Comparison of ENCODE assay signal across 21 cellular contexts in the genomic region with DNA sequence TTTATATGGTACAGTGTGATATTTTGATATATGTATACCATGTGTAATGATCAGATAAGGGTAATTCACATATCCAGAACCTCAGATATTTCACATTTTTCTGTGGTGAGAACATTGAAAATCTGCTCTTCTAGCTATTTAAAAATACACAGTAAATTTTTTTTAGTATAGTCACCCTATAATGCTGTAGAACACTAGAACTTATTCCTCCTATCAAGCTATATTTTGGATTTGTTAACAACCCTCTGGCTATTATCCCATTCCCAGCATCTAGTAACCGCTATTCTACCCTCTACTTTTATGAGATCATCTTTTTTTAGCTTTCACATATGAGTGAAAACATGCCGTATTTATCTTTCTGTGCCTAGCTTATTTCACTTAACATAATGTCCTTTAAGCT.
"Had no signal": no experiment of that assay in that cellular context is flagged by ENCODE, and none has a peak within 500 bp of the region (broad histone marks: within the 10 kb centered on the region; RNA-seq: fewer than 3 reads in every experiment).

No MANE protein-coding gene starts in this region.

- H3K4me3 ChIP-seq: breast epithelium, skin epidermis, thyroid gland had no signal

- H3K4me3 Mint-ChIP-seq: activated B cell treated with CpG ODN at 0.5 μM for 24 hours; activated CD4-positive, alpha-beta T cell treated with anti-CD3 and anti-CD28 coated beads, Interleukin-2, amount 10 ng/mL, durations not matched to agents 24 days and 14 days; activated CD8-positive, alpha-beta T cell treated with anti-CD3 and anti-CD28 coated beads, Interleukin-2, amount 10 ng/mL, durations not matched to agents 7 days and 5 days; activated naive CD8-positive, alpha-beta T cell treated with anti-CD3 and anti-CD28 coated beads for 36 hours; effector memory CD8-positive, alpha-beta T cell; natural killer cell; stimulated activated naive B cell treated with anti-CD40 and anti-IgM and Interleukin-4, amounts not matched to agents 10 μg/mL and 1 μg/mL and 100 μg/mL, for 72 hours; T-helper 2 cell treated with Interferon-gamma antibody and Interleukin-4, amounts not matched to agents 5 μg/mL and 100 μg/mL, for 36 hours had no signal

- H3K4me1 ChIP-seq: breast epithelium, thyroid gland had no signal

- H3K4me1 Mint-ChIP-seq: activated B cell treated with CpG ODN at 0.5 μM for 24 hours; activated CD4-positive, alpha-beta T cell treated with anti-CD3 and anti-CD28 coated beads, Interleukin-2, amount 10 ng/mL, durations not matched to agents 24 days and 14 days; activated naive CD8-positive, alpha-beta T cell treated with anti-CD3 and anti-CD28 coated beads for 36 hours; natural killer cell; stimulated activated naive B cell treated with anti-CD40 and anti-IgM and Interleukin-4, amounts not matched to agents 10 μg/mL and 1 μg/mL and 100 μg/mL, for 72 hours had no signal

- H3K27ac ChIP-seq: breast epithelium, skin epidermis, thyroid gland had no signal

- H3K9me3 ChIP-seq: thyroid gland had no signal

- H3K9me3 Mint-ChIP-seq: activated CD4-positive, alpha-beta T cell treated with anti-CD3 and anti-CD28 coated beads, Interleukin-2, amount 10 ng/mL, durations not matched to agents 24 days and 14 days; T-helper 2 cell treated with Interferon-gamma antibody and Interleukin-4, amounts not matched to agents 5 μg/mL and 100 μg/mL, for 36 hours had no signal

- H3K36me3 Mint-ChIP-seq: activated naive CD8-positive, alpha-beta T cell treated with anti-CD3 and anti-CD28 coated beads for 36 hours; natural killer cell; stimulated activated naive B cell treated with anti-CD40 and anti-IgM and Interleukin-4, amounts not matched to agents 10 μg/mL and 1 μg/mL and 100 μg/mL, for 72 hours had no signal

- H3K36me3 ChIP-seq: breast epithelium, thyroid gland had no signal

- H3K27me3 ChIP-seq: breast epithelium, thyroid gland had no signal

- ATAC-seq: activated CD8-positive, alpha-beta T cell treated with anti-CD3 and anti-CD28 coated beads, Interleukin-2, amount 10 ng/mL, durations not matched to agents 7 days and 5 days; effector memory CD8-positive, alpha-beta T cell; natural killer cell; stimulated activated naive B cell treated with anti-CD40 and anti-IgM and Interleukin-4, amounts not matched to agents 10 μg/mL and 1 μg/mL and 100 μg/mL, for 72 hours had no signal

- DNase-seq: activated B cell treated with CpG ODN at 0.5 μM for 24 hours; activated CD4-positive, alpha-beta T cell treated with anti-CD3 and anti-CD28 coated beads, Interleukin-2, amount 10 ng/mL, durations not matched to agents 24 days and 14 days; activated CD8-positive, alpha-beta memory T cell treated with anti-CD3 and anti-CD28 coated beads, Interleukin-2, amount 50 U/mL, for 48 hours; activated CD8-positive, alpha-beta T cell treated with anti-CD3 and anti-CD28 coated beads, Interleukin-2, amount 10 ng/mL, durations not matched to agents 7 days and 5 days; activated naive CD8-positive, alpha-beta T cell treated with anti-CD3 and anti-CD28 coated beads for 36 hours; anterior cingulate cortex; cerebellar nuclear complex; dermis blood vessel endothelial cell; effector memory CD8-positive, alpha-beta T cell; hippocampal formation; kidney glomerular epithelial cell; mesendoderm; natural killer cell; nucleus accumbens; stimulated activated CD4-positive, alpha-beta T cell treated with anti-CD3 and anti-CD28 coated beads, Interleukin-15, amount 100 ng/mL, for 24 hours; stimulated activated CD4-positive, alpha-beta T cell treated with anti-CD3 and anti-CD28 coated beads, Interleukin-4, amount 100 ng/mL, for 1 hour; stimulated activated naive B cell treated with anti-CD40 and anti-IgM and Interleukin-4, amounts not matched to agents 10 μg/mL and 1 μg/mL and 100 μg/mL, for 72 hours; thyroid gland had no signal

- H3K27ac Mint-ChIP-seq: activated B cell treated with CpG ODN at 0.5 μM for 24 hours; activated CD4-positive, alpha-beta T cell treated with anti-CD3 and anti-CD28 coated beads, Interleukin-2, amount 10 ng/mL, durations not matched to agents 24 days and 14 days; activated CD8-positive, alpha-beta T cell treated with anti-CD3 and anti-CD28 coated beads, Interleukin-2, amount 10 ng/mL, durations not matched to agents 7 days and 5 days; activated naive CD8-positive, alpha-beta T cell treated with anti-CD3 and anti-CD28 coated beads for 36 hours; effector memory CD8-positive, alpha-beta T cell; natural killer cell; stimulated activated naive B cell treated with anti-CD40 and anti-IgM and Interleukin-4, amounts not matched to agents 10 μg/mL and 1 μg/mL and 100 μg/mL, for 72 hours; T-helper 2 cell treated with Interferon-gamma antibody and Interleukin-4, amounts not matched to agents 5 μg/mL and 100 μg/mL, for 36 hours had no signal
